1 cellular context compared by ENCODE assay signal in genomic region chr15:62856466-62857246, GRCh38.
TF ChIP-seq lines count a peak whose summit lies in the region.

No MANE protein-coding gene starts in this region.

TF ChIP-seq in A549, 52 proteins besides CTCF, POLR2A, EP300 and RAD21 (continued from another document):
- TF ChIP-seq MYC (IDR thresholded peaks at IDR 0.05; ENCODE audit: borderline replicate concordance, low read length) (no peak), KDM5A (IDR thresholded peaks at IDR 0.05) (no peak)
